2 cellular contexts compared by ENCODE assay signal in the genomic region with DNA sequence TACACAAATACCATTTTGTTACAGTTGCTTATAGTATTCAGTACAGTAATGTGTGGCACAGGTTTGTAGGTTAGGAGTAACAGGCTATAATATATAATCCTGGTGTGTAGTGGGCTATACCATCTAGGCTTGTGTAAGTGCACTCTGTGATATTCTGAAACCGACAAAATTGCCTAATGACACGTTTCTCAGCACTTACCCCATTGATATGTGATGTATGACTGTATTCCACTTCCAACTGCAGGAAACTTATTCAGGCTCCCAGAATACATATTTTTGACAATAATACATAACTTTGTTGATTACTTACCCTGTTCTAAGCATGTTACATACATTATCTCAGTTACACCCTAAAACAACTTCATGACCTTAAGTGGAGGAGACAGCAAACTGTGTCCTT.
TF ChIP-seq lines count a peak whose summit lies in the region.

No MANE protein-coding gene starts in this region.

TF ChIP-seq in GM23338, 12 proteins besides CTCF, POLR2A, EP300 and RAD21 (continues in another document):
- TF ChIP-seq REST (IDR thresholded peaks at IDR 0.05; ENCODE audit: unreplicated experiment), result no peak
- TF ChIP-seq NANOG (IDR thresholded peaks at IDR 0.05; ENCODE audit: borderline replicate concordance), result no peak
- no peak for TF ChIP-seq CREB1 (CRISPR knock-in tag; IDR thresholded peaks at IDR 0.05; ENCODE audit: low read depth)
- no peak for TF ChIP-seq JUNB (IDR thresholded peaks at IDR 0.05; ENCODE audit: unreplicated experiment)
- no peak for TF ChIP-seq EZH2phosphoT487 (IDR thresholded peaks at IDR 0.05; ENCODE audit: unreplicated experiment)
- TF ChIP-seq, protein P1, sequence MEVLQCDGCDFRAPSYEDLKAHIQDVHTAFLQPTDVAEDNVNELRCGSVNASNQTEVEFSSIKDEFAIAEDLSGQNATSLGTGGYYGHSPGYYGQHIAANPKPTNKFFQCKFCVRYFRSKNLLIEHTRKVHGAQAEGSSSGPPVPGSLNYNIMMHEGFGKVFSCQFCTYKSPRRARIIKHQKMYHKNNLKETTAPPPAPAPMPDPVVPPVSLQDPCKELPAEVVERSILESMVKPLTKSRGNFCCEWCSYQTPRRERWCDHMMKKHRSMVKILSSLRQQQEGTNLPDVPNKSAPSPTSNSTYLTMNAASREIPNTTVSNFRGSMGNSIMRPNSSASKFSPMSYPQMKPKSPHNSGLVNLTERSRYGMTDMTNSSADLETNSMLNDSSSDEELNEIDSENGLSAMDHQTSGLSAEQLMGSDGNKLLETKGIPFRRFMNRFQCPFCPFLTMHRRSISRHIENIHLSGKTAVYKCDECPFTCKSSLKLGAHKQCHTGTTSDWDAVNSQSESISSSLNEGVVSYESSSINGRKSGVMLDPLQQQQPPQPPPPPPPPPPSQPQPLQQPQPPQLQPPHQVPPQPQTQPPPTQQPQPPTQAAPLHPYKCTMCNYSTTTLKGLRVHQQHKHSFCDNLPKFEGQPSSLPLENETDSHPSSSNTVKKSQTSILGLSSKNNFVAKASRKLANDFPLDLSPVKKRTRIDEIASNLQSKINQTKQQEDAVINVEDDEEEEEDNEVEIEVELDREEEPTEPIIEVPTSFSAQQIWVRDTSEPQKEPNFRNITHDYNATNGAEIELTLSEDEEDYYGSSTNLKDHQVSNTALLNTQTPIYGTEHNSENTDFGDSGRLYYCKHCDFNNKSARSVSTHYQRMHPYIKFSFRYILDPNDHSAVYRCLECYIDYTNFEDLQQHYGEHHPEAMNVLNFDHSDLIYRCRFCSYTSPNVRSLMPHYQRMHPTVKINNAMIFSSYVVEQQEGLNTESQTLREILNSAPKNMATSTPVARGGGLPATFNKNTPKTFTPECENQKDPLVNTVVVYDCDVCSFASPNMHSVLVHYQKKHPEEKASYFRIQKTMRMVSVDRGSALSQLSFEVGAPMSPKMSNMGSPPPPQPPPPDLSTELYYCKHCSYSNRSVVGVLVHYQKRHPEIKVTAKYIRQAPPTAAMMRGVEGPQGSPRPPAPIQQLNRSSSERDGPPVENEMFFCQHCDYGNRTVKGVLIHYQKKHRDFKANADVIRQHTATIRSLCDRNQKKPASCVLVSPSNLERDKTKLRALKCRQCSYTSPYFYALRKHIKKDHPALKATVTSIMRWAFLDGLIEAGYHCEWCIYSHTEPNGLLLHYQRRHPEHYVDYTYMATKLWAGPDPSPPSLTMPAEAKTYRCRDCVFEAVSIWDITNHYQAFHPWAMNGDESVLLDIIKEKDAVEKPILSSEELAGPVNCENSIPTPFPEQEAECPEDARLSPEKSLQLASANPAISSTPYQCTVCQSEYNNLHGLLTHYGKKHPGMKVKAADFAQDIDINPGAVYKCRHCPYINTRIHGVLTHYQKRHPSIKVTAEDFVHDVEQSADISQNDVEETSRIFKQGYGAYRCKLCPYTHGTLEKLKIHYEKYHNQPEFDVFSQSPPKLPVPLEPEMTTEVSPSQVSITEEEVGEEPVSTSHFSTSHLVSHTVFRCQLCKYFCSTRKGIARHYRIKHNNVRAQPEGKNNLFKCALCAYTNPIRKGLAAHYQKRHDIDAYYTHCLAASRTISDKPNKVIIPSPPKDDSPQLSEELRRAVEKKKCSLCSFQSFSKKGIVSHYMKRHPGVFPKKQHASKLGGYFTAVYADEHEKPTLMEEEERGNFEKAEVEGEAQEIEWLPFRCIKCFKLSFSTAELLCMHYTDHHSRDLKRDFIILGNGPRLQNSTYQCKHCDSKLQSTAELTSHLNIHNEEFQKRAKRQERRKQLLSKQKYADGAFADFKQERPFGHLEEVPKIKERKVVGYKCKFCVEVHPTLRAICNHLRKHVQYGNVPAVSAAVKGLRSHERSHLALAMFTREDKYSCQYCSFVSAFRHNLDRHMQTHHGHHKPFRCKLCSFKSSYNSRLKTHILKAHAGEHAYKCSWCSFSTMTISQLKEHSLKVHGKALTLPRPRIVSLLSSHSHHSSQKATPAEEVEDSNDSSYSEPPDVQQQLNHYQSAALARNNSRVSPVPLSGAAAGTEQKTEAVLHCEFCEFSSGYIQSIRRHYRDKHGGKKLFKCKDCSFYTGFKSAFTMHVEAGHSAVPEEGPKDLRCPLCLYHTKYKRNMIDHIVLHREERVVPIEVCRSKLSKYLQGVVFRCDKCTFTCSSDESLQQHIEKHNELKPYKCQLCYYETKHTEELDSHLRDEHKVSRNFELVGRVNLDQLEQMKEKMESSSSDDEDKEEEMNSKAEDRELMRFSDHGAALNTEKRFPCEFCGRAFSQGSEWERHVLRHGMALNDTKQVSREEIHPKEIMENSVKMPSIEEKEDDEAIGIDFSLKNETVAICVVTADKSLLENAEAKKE (CRISPR knock-in tag; IDR thresholded peaks at IDR 0.05), result no peak
- TF ChIP-seq EZH2 (IDR thresholded peaks at IDR 0.05; ENCODE audit: low read depth, unreplicated experiment), result no peak
- no peak for TF ChIP-seq POLR2AphosphoS5 (IDR thresholded peaks at IDR 0.05; ENCODE audit: low read depth)
- no peak for TF ChIP-seq ETS1 (IDR thresholded peaks at IDR 0.05)
- no peak for TF ChIP-seq ZNF114 (CRISPR knock-in tag; IDR thresholded peaks at IDR 0.05)

TF ChIP-seq in K562, 482 proteins besides CTCF, POLR2A, EP300 and RAD21:
- TF ChIP-seq EWSR1 (IDR thresholded peaks at IDR 0.05; ENCODE audit: borderline replicate concordance, low read depth, partially characterized antibody) (no peak), BACH1 (tag; IDR thresholded peaks at IDR 0.05) (no peak)
- TF ChIP-seq, protein P2, sequence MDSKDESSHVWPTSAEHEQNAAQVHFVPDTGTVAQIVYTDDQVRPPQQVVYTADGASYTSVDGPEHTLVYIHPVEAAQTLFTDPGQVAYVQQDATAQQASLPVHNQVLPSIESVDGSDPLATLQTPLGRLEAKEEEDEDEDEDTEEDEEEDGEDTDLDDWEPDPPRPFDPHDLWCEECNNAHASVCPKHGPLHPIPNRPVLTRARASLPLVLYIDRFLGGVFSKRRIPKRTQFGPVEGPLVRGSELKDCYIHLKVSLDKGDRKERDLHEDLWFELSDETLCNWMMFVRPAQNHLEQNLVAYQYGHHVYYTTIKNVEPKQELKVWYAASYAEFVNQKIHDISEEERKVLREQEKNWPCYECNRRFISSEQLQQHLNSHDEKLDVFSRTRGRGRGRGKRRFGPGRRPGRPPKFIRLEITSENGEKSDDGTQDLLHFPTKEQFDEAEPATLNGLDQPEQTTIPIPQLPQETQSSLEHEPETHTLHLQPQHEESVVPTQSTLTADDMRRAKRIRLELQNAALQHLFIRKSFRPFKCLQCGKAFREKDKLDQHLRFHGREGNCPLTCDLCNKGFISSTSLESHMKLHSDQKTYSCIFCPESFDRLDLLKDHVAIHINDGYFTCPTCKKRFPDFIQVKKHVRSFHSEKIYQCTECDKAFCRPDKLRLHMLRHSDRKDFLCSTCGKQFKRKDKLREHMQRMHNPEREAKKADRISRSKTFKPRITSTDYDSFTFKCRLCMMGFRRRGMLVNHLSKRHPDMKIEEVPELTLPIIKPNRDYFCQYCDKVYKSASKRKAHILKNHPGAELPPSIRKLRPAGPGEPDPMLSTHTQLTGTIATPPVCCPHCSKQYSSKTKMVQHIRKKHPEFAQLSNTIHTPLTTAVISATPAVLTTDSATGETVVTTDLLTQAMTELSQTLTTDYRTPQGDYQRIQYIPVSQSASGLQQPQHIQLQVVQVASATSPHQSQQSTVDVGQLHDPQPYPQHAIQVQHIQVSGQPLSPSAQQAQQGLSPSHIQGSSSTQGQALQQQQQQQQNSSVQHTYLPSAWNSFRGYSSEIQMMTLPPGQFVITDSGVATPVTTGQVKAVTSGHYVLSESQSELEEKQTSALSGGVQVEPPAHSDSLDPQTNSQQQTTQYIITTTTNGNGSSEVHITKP (IDR thresholded peaks at IDR 0.05; ENCODE audit: partially characterized antibody), result peak; percentile 50
